9 cellular contexts compared by ENCODE assay signal in the genomic region with DNA sequence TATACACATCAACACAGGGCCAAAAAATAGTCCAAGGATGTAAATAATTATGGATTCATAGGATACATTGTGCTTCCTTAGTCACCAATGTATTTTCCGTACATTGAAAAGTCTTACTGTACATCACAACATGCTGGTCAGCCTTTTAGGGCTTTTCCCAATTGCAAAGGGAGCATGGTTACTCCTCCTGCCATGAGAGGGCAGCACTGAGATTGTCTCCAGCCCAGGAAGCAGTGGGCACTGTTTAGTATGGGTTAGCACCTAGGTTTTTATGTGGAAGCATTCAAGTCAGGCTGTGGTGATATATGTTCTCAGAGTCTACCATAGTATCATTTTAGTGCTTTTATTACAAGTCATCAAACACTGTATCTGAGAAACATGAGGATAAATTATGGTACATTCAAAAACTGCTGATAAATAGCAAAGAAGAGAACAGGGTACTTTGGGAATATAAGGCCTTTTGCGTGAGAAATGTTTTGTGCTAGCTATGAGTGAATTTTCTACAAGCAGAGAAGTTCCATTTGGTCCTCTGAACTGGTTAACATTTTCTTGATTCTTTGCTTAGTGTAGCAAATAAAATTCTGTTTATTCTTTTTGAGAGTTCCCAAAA. TPM values are rescaled to one million over a fixed set of nuclear protein-coding genes. Genes with fewer than 3 reads are reported as not detected.
DNase-seq lines count a peak whose midpoint lies in the region; ATAC-seq and TF ChIP-seq lines count a peak whose summit lies in the region.
"Had no signal": no experiment of that assay in that cellular context is flagged by ENCODE, and none has a peak within 500 bp of the region (broad histone marks: within the 10 kb centered on the region; RNA-seq: fewer than 3 reads in every experiment).

No MANE protein-coding gene starts in this region.

- peak; percentile 57 to 68 for ATAC-seq in naive thymus-derived CD8-positive, alpha-beta T cell
- ATAC-seq: left colon had no signal

- peaks cover 0 to 5% (median 0%) of the 10 kb centered on the region in 5 donors for H3K27me3 Mint-ChIP-seq in naive thymus-derived CD8-positive, alpha-beta T cell

- H3K4me3 ChIP-seq in AG04449 (ENCODE audit: low read depth, low read length), result no peak overlapping the region
- H3K4me3 ChIP-seq in GM12865 (ENCODE audit: low read depth, low read length), result no peak overlapping the region

- H3K27ac Mint-ChIP-seq in naive thymus-derived CD8-positive, alpha-beta T cell, result no peak overlapping the region

- POLR2A ChIA-PET in AG04449 (lab: Yijun Ruan, JAX), result no interaction called here
- POLR2A ChIA-PET in naive thymus-derived CD8-positive, alpha-beta T cell (lab: Charles Lee), result no interaction called here

- H3K4me3 Mint-ChIP-seq in naive thymus-derived CD8-positive, alpha-beta T cell, result no peak overlapping the region

- H3K9me3 Mint-ChIP-seq in naive thymus-derived CD8-positive, alpha-beta T cell, result no peaks in the 10 kb centered on the region

- CTCF ChIA-PET in AG04449 (lab: Yijun Ruan, JAX), result no interaction called here

- DNase-seq in AG04449 (ENCODE audit: low read depth, low spot score) (no peak), GM12865 (ENCODE audit: low read depth) (peak; percentile 62), HCEC 1CT (peak; percentile 67), Kasumi-1 (lab: John Stamatoyannopoulos, UW) (peak; percentile 58), SK-MEL-5 (ENCODE audit: low read depth, low spot score) (peak; percentile 70), ecto neural progenitor cell (ENCODE audit: low spot score) (peak; percentile 54), NK-92 (lab: John Stamatoyannopoulos, UW; ENCODE audit: unreplicated experiment) (no peak)
- peak in 8 of 10 donors; percentile 3 to 35 (median 16) for DNase-seq in naive thymus-derived CD8-positive, alpha-beta T cell

- in situ Hi-C loops in SK-MEL-5 (cut with HindIII; ENCODE audit: low pct_unique_long_range_greater_than_20kb, low sequenced_read_pairs), result no loop called here

- H3K36me3 Mint-ChIP-seq in naive thymus-derived CD8-positive, alpha-beta T cell, result no peaks in the 10 kb centered on the region

- TF ChIP-seq CTCF in AG04449 (IDR thresholded peaks at IDR 0.05; ENCODE audit: insufficient read depth, low read length, missing control alignments) (peak; percentile 88), GM12865 (IDR thresholded peaks at IDR 0.05; ENCODE audit: insufficient read depth, low read depth, low read length, missing control alignments) (peak; percentile 84)

- no peaks in the 10 kb centered on the region for H3K4me1 Mint-ChIP-seq in naive thymus-derived CD8-positive, alpha-beta T cell

RNA-seq across cellular contexts. Expression of a gene that starts 34.0 kb away (rescaled TPM):
- 2.1 and 3.1 TPM in 2 replicates for total RNA-seq in SK-MEL-5 (2014; rRNA removed; shearing (Covaris generic))
- 0.84 and 2.4 TPM in 2 replicates for polyA plus RNA-seq in SK-MEL-5 (2015; cell fraction: cytosol; rRNA removed)
- 1.6 TPM in 1 of 2 replicates, not detected in the other for polyA plus RNA-seq in SK-MEL-5 (2015; cell fraction: nucleus; rRNA removed)
- not detected for total RNA-seq in naive thymus-derived CD8-positive, alpha-beta T cell
- polyA plus RNA-seq in naive thymus-derived CD8-positive, alpha-beta T cell, result under 1 TPM in 1 of 3 donors, not detected in 2; 0.09 TPM

Comparison
In these comparisons a context has a peak if more than half of its experiments do, and no peak if none do; other contexts are left out.
1. DNase-seq: peak in GM12865 (single experiment), HCEC 1CT (single experiment), Kasumi-1 (2 of 2), SK-MEL-5 (single experiment), ecto neural progenitor cell (single experiment) and naive thymus-derived CD8-positive, alpha-beta T cell (8 of 10); none in AG04449 (single experiment) and NK-92 (single experiment).